In genomic region chr18:48927286-48928080, GRCh38 we compare ENCODE assay signal across 9 cellular contexts. TPM values are rescaled to one million over a fixed set of nuclear protein-coding genes. Genes with fewer than 3 reads are reported as not detected.
A peak's percentile ranks its signal among the peaks of the same experiment; 100 is the strongest.
DNase-seq lines count a peak whose midpoint lies in the region; ATAC-seq, FAIRE-seq and TF ChIP-seq lines count a peak whose summit lies in the region.
"Had no signal": no experiment of that assay in that cellular context is flagged by ENCODE, and none has a peak within 500 bp of the region (broad histone marks: within the 10 kb centered on the region; RNA-seq: fewer than 3 reads in every experiment).

No MANE protein-coding gene starts in this region.

- no peak for TF ChIP-seq EP300 in tibial nerve (IDR thresholded peaks at IDR 0.05)

- FAIRE-seq in GM12891 (lab: Jason Lieb, UNC), result peak; percentile 88
- FAIRE-seq: bronchial epithelial cell had no signal

- H3K4me1 ChIP-seq in mesenchymal stem cell (ENCODE audit: control insufficient read depth, insufficient read depth, low read depth, low read length) (peaks cover 65% of the 10 kb centered on the region), tibial nerve (peaks cover 0 to 94% (median 85%) of the 10 kb centered on the region in 4 donors)

- H2AK5ac ChIP-seq in mesenchymal stem cell (ENCODE audit: low read length, severe bottlenecking), result peak overlapping the region; percentile 40

- no peak overlapping the region for H2BK120ac ChIP-seq in mesenchymal stem cell (ENCODE audit: low read depth, low read length)

- H3K36me3 ChIP-seq in mesenchymal stem cell (ENCODE audit: control insufficient read depth in 1 of 2, insufficient read depth in 2 of 2, low read depth in 1 of 2, low read length in 2 of 2) (peaks cover 24 to 27% of the 10 kb centered on the region in 2 experiments), tibial nerve (no peaks in the 10 kb centered on the region), WERI-Rb-1 (peaks cover 35% of the 10 kb centered on the region)

- peak overlapping the region; percentile 72 for H3K27ac Mint-ChIP-seq in activated T-helper 1 cell treated with anti-CD3 and anti-CD28 coated beads, Interleukin-12 subunit alpha, Interleukin-12 subunit beta, Interleukin-2, Interleukin-4 antibody, amounts not matched to agents 30 ng/mL and 10 ng/mL and 1 ng/mL, durations not matched to agents 14 hours and 24 hours and 36 hours

- H2BK15ac ChIP-seq in mesenchymal stem cell (ENCODE audit: low read depth, poor library complexity, severe bottlenecking), result peak overlapping the region; percentile 60

- H3K4me1 Mint-ChIP-seq in activated T-helper 1 cell treated with anti-CD3 and anti-CD28 coated beads, Interleukin-12 subunit alpha, Interleukin-12 subunit beta, Interleukin-2, Interleukin-4 antibody, amounts not matched to agents 30 ng/mL and 10 ng/mL and 1 ng/mL, durations not matched to agents 14 hours and 24 hours and 36 hours (ENCODE audit: low read depth), result peaks cover 99% of the 10 kb centered on the region

- no peak overlapping the region for H3K14ac ChIP-seq in mesenchymal stem cell (ENCODE audit: low read length in 2 of 2)

- DNase-seq in GM12891 (ENCODE audit: insufficient read length, low spot score) (no peak), mesenchymal stem cell (no peak), NCI-H1694 treated with DMSO at 0.1 percent for 48 hours (lab: John Stamatoyannopoulos, UW) (no peak), tibial nerve (ENCODE audit: low spot score in 2 of 2) (no peak), WERI-Rb-1 (no peak)
- DNase-seq in activated T-helper 1 cell treated with anti-CD3 and anti-CD28 coated beads, Interleukin-12 subunit alpha, Interleukin-12 subunit beta, Interleukin-2, Interleukin-4 antibody, amounts not matched to agents 30 ng/mL and 10 ng/mL and 1 ng/mL, durations not matched to agents 14 hours and 24 hours and 36 hours (ENCODE audit: low spot score), result no peak

- H3K9me3 ChIP-seq in mesenchymal stem cell (ENCODE audit: control insufficient read depth, low read length) (no peaks in the 10 kb centered on the region), tibial nerve (no peaks in the 10 kb centered on the region), WERI-Rb-1 (ENCODE audit: severe bottlenecking) (no peaks in the 10 kb centered on the region)

- no peak overlapping the region for H3K4me2 ChIP-seq in mesenchymal stem cell (ENCODE audit: low read length, poor library complexity, severe bottlenecking)

- peak overlapping the region; percentile 51 to 74 for H3K4ac ChIP-seq in mesenchymal stem cell (ENCODE audit: low read depth in 1 of 2, low read length in 2 of 2)

- TF ChIP-seq POLR2A in GM12891 (IDR thresholded peaks at IDR 0.05; ENCODE audit: low read depth, low read length) (no peak), tibial nerve (IDR thresholded peaks at IDR 0.05) (no peak)

- TF ChIP-seq CTCF in 22Rv1 (IDR thresholded peaks at IDR 0.05) (no peak), tibial nerve (IDR thresholded peaks at IDR 0.05) (no peak), WERI-Rb-1 (IDR thresholded peaks at IDR 0.05; ENCODE audit: low read depth, low read length) (no peak)

- H3K23ac ChIP-seq in mesenchymal stem cell (ENCODE audit: low read length in 2 of 2), result no peak overlapping the region

- H3K27ac ChIP-seq in 22Rv1 (peak overlapping the region; percentile 94), mesenchymal stem cell (ENCODE audit: low read length, poor library complexity, severe bottlenecking) (peak overlapping the region; percentile 99), tibial nerve (peak overlapping the region in 1 of 4 donors; percentile 80), WERI-Rb-1 (no peak overlapping the region)

- peak overlapping the region; percentile 37 to 72 for H3K18ac ChIP-seq in mesenchymal stem cell (ENCODE audit: low read depth in 1 of 2, low read length in 2 of 2)

- WGBS in mesenchymal stem cell, result 86% methylated on average over 11 of the region's 11 CpGs
- 83 to 90% methylated on average over 11 of the region's 11 CpGs for WGBS in tibial nerve, 2 donors

- H3K79me1 ChIP-seq in mesenchymal stem cell (replicated peaks; ENCODE audit: low read length, poor library complexity, severe bottlenecking), result no peaks in the 10 kb centered on the region

- H3K27me3 ChIP-seq in mesenchymal stem cell (ENCODE audit: control insufficient read depth in 1 of 2, insufficient read depth in 1 of 2, low read length in 2 of 2), result no peaks in the 10 kb centered on the region
- H3K27me3 ChIP-seq in tibial nerve, result no peaks in the 10 kb centered on the region
- no peaks in the 10 kb centered on the region for H3K27me3 ChIP-seq in WERI-Rb-1 (ENCODE audit: insufficient read depth, low read depth, severe bottlenecking)

- H3K27me3 Mint-ChIP-seq in activated T-helper 1 cell treated with anti-CD3 and anti-CD28 coated beads, Interleukin-12 subunit alpha, Interleukin-12 subunit beta, Interleukin-2, Interleukin-4 antibody, amounts not matched to agents 30 ng/mL and 10 ng/mL and 1 ng/mL, durations not matched to agents 14 hours and 24 hours and 36 hours (ENCODE audit: insufficient read depth), result no peaks in the 10 kb centered on the region

- intact Hi-C loops in activated T-helper 1 cell treated with anti-CD3 and anti-CD28 coated beads, Interleukin-12 subunit alpha, Interleukin-12 subunit beta, Interleukin-2, Interleukin-4 antibody, amounts not matched to agents 30 ng/mL and 10 ng/mL and 1 ng/mL, durations not matched to agents 14 hours and 24 hours and 36 hours (cut with micrococcal nuclease), result no loop called here

- peak overlapping the region; percentile 42 to 57 for H2BK12ac ChIP-seq in mesenchymal stem cell (ENCODE audit: low read length in 2 of 2)

- H3K36me3 Mint-ChIP-seq in activated T-helper 1 cell treated with anti-CD3 and anti-CD28 coated beads, Interleukin-12 subunit alpha, Interleukin-12 subunit beta, Interleukin-2, Interleukin-4 antibody, amounts not matched to agents 30 ng/mL and 10 ng/mL and 1 ng/mL, durations not matched to agents 14 hours and 24 hours and 36 hours (ENCODE audit: low read depth), result peaks cover 19% of the 10 kb centered on the region

- no peak overlapping the region for H3K4me3 Mint-ChIP-seq in activated T-helper 1 cell treated with anti-CD3 and anti-CD28 coated beads, Interleukin-12 subunit alpha, Interleukin-12 subunit beta, Interleukin-2, Interleukin-4 antibody, amounts not matched to agents 30 ng/mL and 10 ng/mL and 1 ng/mL, durations not matched to agents 14 hours and 24 hours and 36 hours

- no peak overlapping the region for H4K8ac ChIP-seq in mesenchymal stem cell (ENCODE audit: low read length)

- no peak for ATAC-seq in HG02938 (IDR thresholded peaks at IDR 0.05; ENCODE audit: unreplicated experiment)

- H4K91ac ChIP-seq in mesenchymal stem cell (ENCODE audit: low read length), result peak overlapping the region; percentile 56

- no peaks in the 10 kb centered on the region for H3K9me3 Mint-ChIP-seq in activated T-helper 1 cell treated with anti-CD3 and anti-CD28 coated beads, Interleukin-12 subunit alpha, Interleukin-12 subunit beta, Interleukin-2, Interleukin-4 antibody, amounts not matched to agents 30 ng/mL and 10 ng/mL and 1 ng/mL, durations not matched to agents 14 hours and 24 hours and 36 hours

- H3K4me3 ChIP-seq in mesenchymal stem cell (ENCODE audit: insufficient read depth in 1 of 2, low read depth in 1 of 2, low read length in 2 of 2) (no peak overlapping the region), tibial nerve (no peak overlapping the region), WERI-Rb-1 (ENCODE audit: low read depth, low read length) (no peak overlapping the region)

- H2BK5ac ChIP-seq in mesenchymal stem cell (ENCODE audit: low read depth, low read length, poor library complexity, severe bottlenecking), result no peak overlapping the region

- H2AFZ ChIP-seq in mesenchymal stem cell (ENCODE audit: low read depth, low read length), result no peak overlapping the region

- no peak overlapping the region for H3K9ac ChIP-seq in mesenchymal stem cell (ENCODE audit: low read length)

TF ChIP-seq in GM12891, 5 proteins besides CTCF, POLR2A, EP300 and RAD21:
- TF ChIP-seq SPI1 (IDR thresholded peaks at IDR 0.05; ENCODE audit: low read depth, low read length) (no peak), TAF1 (IDR thresholded peaks at IDR 0.05; ENCODE audit: low read depth, low read length) (no peak), PAX5 (IDR thresholded peaks at IDR 0.05; ENCODE audit: insufficient read depth, low read length, severe bottlenecking) (no peak), POU2F2 (IDR thresholded peaks at IDR 0.05; ENCODE audit: low read depth, low read length) (no peak), POLR2AphosphoS5 (IDR thresholded peaks at IDR 0.05; ENCODE audit: low read depth, low read length) (no peak)
TF ChIP-seq in GM12891: peak in this region for 0.

RNA-seq across cellular contexts. Expression of gene SMAD7, which starts 23.3 kb away (rescaled TPM):
- 4.7 TPM for polyA plus RNA-seq in GM12891 (2012; ENCODE audit: low read depth, missing spikeins)
- total RNA-seq in activated T-helper 1 cell treated with anti-CD3 and anti-CD28 coated beads, Interleukin-12 subunit alpha, Interleukin-12 subunit beta, Interleukin-2, Interleukin-4 antibody, amounts not matched to agents 30 ng/mL and 10 ng/mL and 1 ng/mL, durations not matched to agents 14 hours and 24 hours and 36 hours, result 26.7 and 26.8 TPM in 2 replicates
- 9.6 TPM for polyA plus RNA-seq in mesenchymal stem cell (2013, experiment 1 of 2)
- 9.9 TPM for polyA plus RNA-seq in mesenchymal stem cell (2013, experiment 2 of 2)
- 10 to 100 TPM; 34.3 to 56.8 (median 35.6) TPM for total RNA-seq in tibial nerve
